Comparison of ENCODE assay signal across 10 cellular contexts in the genomic region with DNA sequence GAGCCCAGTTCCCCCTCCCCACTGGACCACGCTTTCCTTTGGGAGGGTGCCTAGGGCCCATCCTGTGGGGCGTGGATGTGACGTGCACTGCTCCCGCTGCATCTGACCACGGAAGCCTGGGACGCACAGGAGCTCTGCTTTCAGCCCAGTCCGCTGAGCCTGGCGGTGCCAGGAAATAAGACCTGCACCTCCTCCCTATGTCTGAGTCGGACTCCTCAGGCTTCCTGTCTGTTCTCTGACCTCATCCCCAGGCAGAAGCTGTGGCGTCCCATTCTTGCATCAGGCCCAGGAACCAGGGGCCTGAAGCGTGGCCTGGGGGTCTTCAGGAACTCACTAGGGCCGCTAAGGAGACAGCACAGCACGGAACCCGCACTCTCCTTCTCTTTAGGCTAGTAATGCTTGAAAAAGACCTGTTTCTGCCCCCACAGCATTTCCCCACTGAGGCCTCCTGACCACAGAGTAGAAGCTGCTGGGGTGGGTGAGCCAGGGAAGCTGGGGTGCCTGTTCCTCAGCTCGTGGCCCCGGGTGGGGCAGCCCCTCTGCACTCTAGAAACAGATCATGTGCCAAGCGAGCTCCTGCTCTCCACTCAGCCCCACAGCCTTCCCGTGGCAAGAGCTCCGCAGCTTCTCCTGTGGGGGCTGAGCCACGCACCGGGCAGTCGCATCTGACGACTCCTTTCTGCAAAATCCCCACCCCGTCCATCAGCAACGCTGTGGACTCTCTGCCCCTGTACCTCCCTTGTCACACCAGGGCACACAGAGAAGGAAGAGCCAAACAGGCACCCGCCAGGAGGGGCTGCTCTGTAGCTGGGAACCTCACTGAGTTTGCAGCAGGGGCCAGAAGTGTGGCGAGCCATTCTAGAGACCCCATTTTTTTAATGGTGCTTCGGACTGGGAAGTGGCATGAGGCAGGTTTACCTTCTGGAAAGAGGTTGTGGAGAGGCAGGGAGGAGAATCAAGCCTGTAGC. TPM values are rescaled to one million over a fixed set of nuclear protein-coding genes. Genes with fewer than 3 reads are reported as not detected.
DNase-seq lines count a peak whose midpoint lies in the region; ATAC-seq and TF ChIP-seq lines count a peak whose summit lies in the region.
"Had no signal": no experiment of that assay in that cellular context is flagged by ENCODE, and none has a peak within 500 bp of the region (broad histone marks: within the 10 kb centered on the region; RNA-seq: fewer than 3 reads in every experiment).

No MANE protein-coding gene starts in this region.

- POLR2A ChIA-PET in PC-9 (lab: Charles Lee; ENCODE audit: unreplicated experiment) = no interaction called here

- peak overlapping the region; percentile 64 for H3K27ac Mint-ChIP-seq in T-helper 2 cell treated with Interferon-gamma antibody and Interleukin-4, amounts not matched to agents 5 μg/mL and 100 μg/mL, for 36 hours

- H3K4me1 Mint-ChIP-seq in T-helper 2 cell treated with Interferon-gamma antibody and Interleukin-4, amounts not matched to agents 5 μg/mL and 100 μg/mL, for 36 hours (ENCODE audit: low read depth) = peaks cover 14% of the 10 kb centered on the region

- H3K27ac ChIP-seq in RWPE2 (ENCODE audit: poor library complexity, severe bottlenecking) (no peak overlapping the region), PC-9 (no peak overlapping the region), tibial artery (no peak overlapping the region)

- DNase-seq in T-helper 2 cell treated with Interferon-gamma antibody and Interleukin-4, amounts not matched to agents 5 μg/mL and 100 μg/mL, for 36 hours (ENCODE audit: low spot score) = no peak
- DNase-seq in T-helper 2 cell (no peak), RWPE2 (ENCODE audit: low spot score) (no peak), renal cortical epithelial cell (ENCODE audit: low read depth) (peak; percentile 15), NCI-H1417 (lab: John Stamatoyannopoulos, UW) (no peak), PC-9 (no peak), tibial artery (no peak)
- DNase-seq: NCI-H187 had no signal

- BruUV-seq in PC-9 (replicated peaks; lab: Mats Ljungman, UMichigan) = no TSS peak

- ATAC-seq in RWPE2 (ENCODE audit: low read depth) (0 out of 3 replicates have a peak, but pooled peaks have one; percentile 35), esophagus mucosa (peak; percentile 55)

- no peak overlapping the region for H3K4me3 ChIP-seq in RWPE2 (ENCODE audit: severe bottlenecking)
- H3K4me3 ChIP-seq in PC-9 = no peak overlapping the region
- no peak overlapping the region for H3K4me3 ChIP-seq in tibial artery
- H3K4me3 ChIP-seq: lung had no signal

- no peaks in the 10 kb centered on the region for H3K36me3 Mint-ChIP-seq in T-helper 2 cell treated with Interferon-gamma antibody and Interleukin-4, amounts not matched to agents 5 μg/mL and 100 μg/mL, for 36 hours (ENCODE audit: low read depth)

- H2AFZ ChIP-seq in PC-9 = no peak overlapping the region

- no peaks in the 10 kb centered on the region for H4K20me1 ChIP-seq in PC-9 (ENCODE audit: insufficient read depth)

- intact Hi-C loops in PC-9 (cut with micrococcal nuclease; ENCODE audit: unreplicated experiment) = no loop called here
- intact Hi-C loops in tibial artery (cut with DNase I; ENCODE audit: low total_unique reads) = no loop called here

- TF ChIP-seq CTCF in RWPE2 (IDR thresholded peaks at IDR 0.05; ENCODE audit: poor library complexity, severe bottlenecking) = no peak
- TF ChIP-seq CTCF in PC-9 (conservative IDR thresholded peaks at IDR 0.05) = no peak
- TF ChIP-seq CTCF in tibial artery (IDR thresholded peaks at IDR 0.05) = no peak

- H3K9me2 ChIP-seq in PC-9 (ENCODE audit: insufficient read depth) = no peaks in the 10 kb centered on the region

- no peak overlapping the region for H3K4me2 ChIP-seq in PC-9

- H3K9me3 ChIP-seq in RWPE2 (ENCODE audit: severe bottlenecking) (no peaks in the 10 kb centered on the region), PC-9 (ENCODE audit: insufficient read depth, low read depth) (no peaks in the 10 kb centered on the region), tibial artery (no peaks in the 10 kb centered on the region)

- H3K27me3 Mint-ChIP-seq in T-helper 2 cell treated with Interferon-gamma antibody and Interleukin-4, amounts not matched to agents 5 μg/mL and 100 μg/mL, for 36 hours (ENCODE audit: low read depth) = no peaks in the 10 kb centered on the region

- H3K36me3 ChIP-seq in RWPE2 (ENCODE audit: low read depth) (no peaks in the 10 kb centered on the region), PC-9 (ENCODE audit: low read depth) (no peaks in the 10 kb centered on the region), tibial artery (no peaks in the 10 kb centered on the region)

- H3K79me2 ChIP-seq in PC-9 (ENCODE audit: low read depth) = no peaks in the 10 kb centered on the region

- H3K9me3 Mint-ChIP-seq in T-helper 2 cell treated with Interferon-gamma antibody and Interleukin-4, amounts not matched to agents 5 μg/mL and 100 μg/mL, for 36 hours = no peaks in the 10 kb centered on the region

- 0 out of 2 replicates have a peak, but pooled peaks cover 3% of the 10 kb centered on the region for H3F3A ChIP-seq in PC-9 (ENCODE audit: insufficient read depth, low read depth)

- H3K4me1 ChIP-seq in RWPE2 (ENCODE audit: insufficient read depth, poor library complexity, severe bottlenecking) = peaks cover 14% of the 10 kb centered on the region
- H3K4me1 ChIP-seq in PC-9 (replicated peaks; ENCODE audit: insufficient read depth) = no peaks in the 10 kb centered on the region
- no peaks in the 10 kb centered on the region for H3K4me1 ChIP-seq in tibial artery

- no peak overlapping the region for H3K4me3 Mint-ChIP-seq in T-helper 2 cell treated with Interferon-gamma antibody and Interleukin-4, amounts not matched to agents 5 μg/mL and 100 μg/mL, for 36 hours

- H3K27me3 ChIP-seq in RWPE2 (ENCODE audit: insufficient read depth, poor library complexity, severe bottlenecking) (no peaks in the 10 kb centered on the region), PC-9 (ENCODE audit: insufficient read depth, low read depth) (peaks cover 73% of the 10 kb centered on the region), tibial artery (peaks cover 0 to 31% of the 10 kb centered on the region in 2 donors)

- CTCF ChIA-PET in PC-9 (lab: Charles Lee) = interaction anchor here (0.9 kb wide), 1 partner anchor 82 kb away, joined by 3 read pairs; no protein-coding TSS in a partner anchor

RNA-seq across cellular contexts. Expression of gene MOV10L1, which starts 22.6 kb away (rescaled TPM):
- 0.12 TPM for total RNA-seq in esophagus mucosa
- not detected in 2 replicates for total RNA-seq in renal cortical epithelial cell
- not detected in 2 replicates for total RNA-seq in PC-9 (2021)

RNA-seq across cellular contexts. Expression of gene MLC1, which starts 27.2 kb away (rescaled TPM):
- total RNA-seq in esophagus mucosa = not detected
- not detected in 2 replicates for total RNA-seq in renal cortical epithelial cell
- total RNA-seq in PC-9 (2021) = not detected in 2 replicates

RNA-seq across cellular contexts. Expression of gene TTLL8, which starts 54.3 kb away (rescaled TPM):
- total RNA-seq in esophagus mucosa (not detected), renal cortical epithelial cell (not detected in 2 replicates), PC-9 (2021) (not detected in 2 replicates)
- total RNA-seq: lung had no signal

RNA-seq across cellular contexts. Expression of gene PANX2, which starts 58.1 kb away (rescaled TPM):
- total RNA-seq in esophagus mucosa (0.92 TPM), renal cortical epithelial cell (not detected in 2 replicates), PC-9 (2021) (46.3 and 51.7 TPM in 2 replicates)
